9 cellular contexts compared by ENCODE assay signal in genomic region chr17:55747209-55747608, GRCh38. TPM values are rescaled to one million over a fixed set of nuclear protein-coding genes. Genes with fewer than 3 reads are reported as not detected.
"Had no signal": no experiment of that assay in that cellular context is flagged by ENCODE, and none has a peak within 500 bp of the region (broad histone marks: within the 10 kb centered on the region; RNA-seq: fewer than 3 reads in every experiment).

No MANE protein-coding gene starts in this region.

- FAIRE-seq: G401.6, GM12878, GM12891, GM12892, GM18507, GM19239 had no signal

- H3K4me3 ChIP-seq: GM12878 had no signal

- ATAC-seq: GM12878 had no signal

- DNase-seq: GDM1, GF-D8 had no signal

RNA-seq across cellular contexts. Expression of gene TMEM100, which starts 24.5 kb away (rescaled TPM):
- total RNA-seq: G401, GM12878 had no signal
- polyA plus RNA-seq: GM12878 had no signal
